In the genomic region with DNA sequence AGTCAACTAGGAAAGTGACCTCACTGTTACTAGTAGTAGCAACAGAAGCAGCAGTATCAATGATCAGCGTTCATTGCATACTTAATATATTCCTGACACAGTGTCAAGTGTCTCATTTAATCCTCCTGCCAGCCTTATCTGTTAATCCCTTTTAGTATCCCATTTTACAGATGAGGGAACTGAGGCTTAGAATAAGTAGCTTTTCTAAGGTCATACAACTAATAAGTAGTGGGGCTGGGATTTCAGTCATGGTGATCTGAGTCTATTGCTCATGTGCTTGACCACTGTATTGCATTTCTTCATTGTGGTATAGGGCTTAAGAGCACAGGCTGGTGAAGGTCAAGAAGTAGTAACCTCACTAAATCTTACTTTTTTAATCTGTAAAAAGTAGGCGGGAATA, we compare ENCODE assay signal across 27 cellular contexts.
"Had no signal": no experiment of that assay in that cellular context is flagged by ENCODE, and none has a peak within 500 bp of the region (broad histone marks: within the 10 kb centered on the region; RNA-seq: fewer than 3 reads in every experiment).

No MANE protein-coding gene starts in this region.

- H3K27ac ChIP-seq: epithelial cell of prostate, esophagus squamous epithelium, gastrocnemius medialis, heart right ventricle, left lung, lower lobe of right lung had no signal

- H3K27me3 Mint-ChIP-seq: dendritic cell treated with granulocyte-macrophage colony-stimulating factor and Interleukin-4, amounts not matched to agents 40 ng/mL and 50 ng/mL, for 4 days; effector memory CD8-positive, alpha-beta T cell had no signal

- H3K27me3 ChIP-seq: esophagus squamous epithelium, gastrocnemius medialis, heart right ventricle, left lung had no signal

- FAIRE-seq: islet of Langerhans, keratinocyte had no signal

- H3K9me3 Mint-ChIP-seq: dendritic cell treated with granulocyte-macrophage colony-stimulating factor and Interleukin-4, amounts not matched to agents 40 ng/mL and 50 ng/mL, for 4 days; endodermal cell; mesothelial cell of epicardium had no signal

- H3K4me1 ChIP-seq: lower lobe of right lung had no signal

- H3K36me3 ChIP-seq: esophagus squamous epithelium, gastrocnemius medialis, heart right ventricle, left lung, lower lobe of right lung had no signal

- H3K4me3 Mint-ChIP-seq: dendritic cell treated with granulocyte-macrophage colony-stimulating factor and Interleukin-4, amounts not matched to agents 40 ng/mL and 50 ng/mL, for 4 days; effector memory CD8-positive, alpha-beta T cell; endodermal cell; mesothelial cell of epicardium; naive B cell; naive thymus-derived CD8-positive, alpha-beta T cell had no signal

- H3K4me1 Mint-ChIP-seq: naive B cell; naive thymus-derived CD8-positive, alpha-beta T cell had no signal

- DNase-seq: cortex of kidney; effector CD8-positive, alpha-beta T cell; effector memory CD8-positive, alpha-beta T cell; endodermal cell; erythroblast; esophagus squamous epithelium; foreskin fibroblast; foreskin melanocyte; gastrocnemius medialis; glutamatergic neuron; head of caudate nucleus; heart right ventricle; hippocampal formation; left cardiac atrium; left lung; left ventricle myocardium superior; lower lobe of right lung; mesenchymal stem cell; mucosa of descending colon; naive B cell; naive thymus-derived CD8-positive, alpha-beta T cell had no signal

- H3K9me3 ChIP-seq: esophagus squamous epithelium, gastrocnemius medialis, heart right ventricle, left lung, lower lobe of right lung, mucosa of descending colon had no signal

- ATAC-seq: effector memory CD8-positive, alpha-beta T cell; esophagus mucosa; gastrocnemius medialis; heart right ventricle; left cardiac atrium; left lung; left ventricle myocardium superior; lower lobe of right lung; mucosa of descending colon; naive thymus-derived CD8-positive, alpha-beta T cell had no signal

- H3K4me3 ChIP-seq: esophagus squamous epithelium, gastrocnemius medialis, heart right ventricle, left lung, lower lobe of right lung, mucosa of descending colon had no signal

- H3K36me3 Mint-ChIP-seq: mesothelial cell of epicardium; naive thymus-derived CD8-positive, alpha-beta T cell had no signal

- H3K27ac Mint-ChIP-seq: dendritic cell treated with granulocyte-macrophage colony-stimulating factor and Interleukin-4, amounts not matched to agents 40 ng/mL and 50 ng/mL, for 4 days; effector memory CD8-positive, alpha-beta T cell; endodermal cell; mesothelial cell of epicardium; naive B cell; naive thymus-derived CD8-positive, alpha-beta T cell had no signal
